Comparison of ENCODE assay signal across 32 cellular contexts in genomic region chrX:130351567-130351966, GRCh38. TPM values are rescaled to one million over a fixed set of nuclear protein-coding genes. Genes with fewer than 3 reads are reported as not detected.
DNase-seq lines count a peak whose midpoint lies in the region; ATAC-seq, FAIRE-seq and TF ChIP-seq lines count a peak whose summit lies in the region.
"Had no signal": no experiment of that assay in that cellular context is flagged by ENCODE, and none has a peak within 500 bp of the region (broad histone marks: within the 10 kb centered on the region; RNA-seq: fewer than 3 reads in every experiment).

No MANE protein-coding gene starts in this region.

- POLR2A ChIA-PET in A549 (lab: Yijun Ruan, JAX), result no interaction called here

- H3K27me3 ChIP-seq in MM.1S (replicated peaks; ENCODE audit: insufficient read depth, low read length), result no peaks in the 10 kb centered on the region
- H3K27me3 ChIP-seq in astrocyte (ENCODE audit: insufficient read depth, low read length), result no peaks in the 10 kb centered on the region
- H3K27me3 ChIP-seq: BE2C had no signal

- H4K20me1 ChIP-seq in MM.1S (ENCODE audit: insufficient read depth, low read length) (no peaks in the 10 kb centered on the region), astrocyte (ENCODE audit: insufficient read depth, low read length) (no peaks in the 10 kb centered on the region)
- H4K20me1 ChIP-seq: BLaER1 had no signal

- peak; percentile 56 for FAIRE-seq in A549 (lab: Jason Lieb, UNC)
- FAIRE-seq in astrocyte (lab: Jason Lieb, UNC), result peak; percentile 90
- FAIRE-seq in islet of Langerhans (lab: Jason Lieb, UNC), result peak; percentile 79
- FAIRE-seq: GM12878, GM12892 had no signal

- no peak overlapping the region for H3K9ac ChIP-seq in MM.1S (ENCODE audit: low read length)
- H3K9ac ChIP-seq in astrocyte (ENCODE audit: low read length), result no peak overlapping the region
- H3K9ac ChIP-seq: BLaER1 had no signal

- no peaks in the 10 kb centered on the region for H3K9me2 ChIP-seq in MM.1S (replicated peaks; ENCODE audit: insufficient read depth, low read length)

- CTCF ChIA-PET in A549 (lab: Yijun Ruan, JAX), result no interaction called here

- no peak for TF ChIP-seq EP300 in A549 (IDR thresholded peaks at IDR 0.05)

- no peak for DNase-seq in A549 (ENCODE audit: low read depth in 1 of 2, low spot score in 1 of 2)
- DNase-seq in MM.1S, result peak; percentile 33
- DNase-seq in astrocyte (ENCODE audit: low read depth), result no peak
- no peak for DNase-seq in stimulated activated CD4-positive, alpha-beta T cell treated with anti-CD3 and anti-CD28 coated beads, Interleukin-12 subunit alpha, Interleukin-12 subunit beta, amount 100 ng/mL, for 4 hours
- DNase-seq in nephron progenitor cell, result no peak
- no peak for DNase-seq in stimulated activated naive CD8-positive, alpha-beta T cell treated with anti-CD3 and anti-CD28 coated beads, Interleukin-15, Interleukin-2, amounts not matched to agents 100 U/mL and 50 U/mL, for 24 hours
- no peak for DNase-seq in NCI-H2227 treated with DMSO at 0.1 percent for 48 hours (lab: John Stamatoyannopoulos, UW)
- DNase-seq: ACHN; BE2C; C1 segment of cervical spinal cord; CD4-positive, alpha-beta memory T cell; CD4-positive, CD25-positive, alpha-beta regulatory T cell; CD8-positive, alpha-beta memory T cell; COR-L47; DMS 273 treated with DMSO at 0.1 percent for 48 hours; DMS153; DMS53; DMS79; DND-41; EL; GDM1 had no signal

- H3K4me3 ChIP-seq in A549, result no peak overlapping the region
- H3K4me3 ChIP-seq in MM.1S (ENCODE audit: low read length), result no peak overlapping the region
- no peak overlapping the region for H3K4me3 ChIP-seq in astrocyte (ENCODE audit: insufficient read depth, low read depth, low read length)
- H3K4me3 ChIP-seq: BLaER1, GM12878 had no signal

- H3K79me2 ChIP-seq in MM.1S (ENCODE audit: low read length), result no peaks in the 10 kb centered on the region
- H3K79me2 ChIP-seq in astrocyte (ENCODE audit: insufficient read depth, low read length), result no peaks in the 10 kb centered on the region

- no peak overlapping the region for H3K4me2 ChIP-seq in A549
- H3K4me2 ChIP-seq in MM.1S (ENCODE audit: low read depth, low read length), result peak overlapping the region; percentile 35; the same call in 1 of the 2 replicates
- no peak overlapping the region for H3K4me2 ChIP-seq in astrocyte (ENCODE audit: low read length)
- H3K4me2 ChIP-seq: BLaER1 had no signal

- no peak for TF ChIP-seq CTCF in A549 (IDR thresholded peaks at IDR 0.05)
- TF ChIP-seq CTCF in MM.1S (IDR thresholded peaks at IDR 0.05; ENCODE audit: low read length), result no peak
- no peak for TF ChIP-seq CTCF in astrocyte (IDR thresholded peaks at IDR 0.05; ENCODE audit: insufficient read depth, low read depth, low read length)
- no peak for TF ChIP-seq CTCF in nephron progenitor cell (IDR thresholded peaks at IDR 0.05)

- H3F3A ChIP-seq in MM.1S (ENCODE audit: insufficient read depth, low read length), result no peaks in the 10 kb centered on the region

- H3K9me3 Mint-ChIP-seq in astrocyte (ENCODE audit: unreplicated experiment) (no peaks in the 10 kb centered on the region), nephron progenitor cell (peaks cover 12% of the 10 kb centered on the region)
- H3K9me3 Mint-ChIP-seq: CD4-positive, alpha-beta memory T cell; CD4-positive, CD25-positive, alpha-beta regulatory T cell; CD8-positive, alpha-beta memory T cell had no signal

- no peak for TF ChIP-seq RAD21 in A549 (conservative IDR thresholded peaks at IDR 0.05 in 1 of 2, IDR thresholded peaks at IDR 0.05 in 1 of 2)

- no peaks in the 10 kb centered on the region for H3K4me1 ChIP-seq in A549
- peaks cover 10% of the 10 kb centered on the region; the same call in 1 of the 2 replicates for H3K4me1 ChIP-seq in MM.1S (ENCODE audit: low read length)
- no peaks in the 10 kb centered on the region for H3K4me1 ChIP-seq in astrocyte (ENCODE audit: insufficient read depth, low read length)
- H3K4me1 ChIP-seq: BE2C, BLaER1 had no signal

- H3K36me3 ChIP-seq in MM.1S (replicated peaks; ENCODE audit: insufficient read depth, low read length) (0 out of 2 replicates have a peak, but pooled peaks cover 3% of the 10 kb centered on the region), astrocyte (ENCODE audit: insufficient read depth, low read length) (peaks cover 3% of the 10 kb centered on the region)
- H3K36me3 ChIP-seq: BE2C had no signal

- H3K27ac ChIP-seq in A549, result no peak overlapping the region
- H3K27ac ChIP-seq in MM.1S (ENCODE audit: low read length), result no peak overlapping the region
- H3K27ac ChIP-seq in astrocyte (ENCODE audit: low read depth, low read length), result no peak overlapping the region
- H3K27ac ChIP-seq: 22Rv1, BLaER1 had no signal

- H3K4me3 Mint-ChIP-seq in astrocyte (ENCODE audit: unreplicated experiment) (no peak overlapping the region), nephron progenitor cell (no peak overlapping the region)
- H3K4me3 Mint-ChIP-seq: CD14-positive monocyte; CD4-positive, alpha-beta memory T cell; CD4-positive, CD25-positive, alpha-beta regulatory T cell; CD8-positive, alpha-beta memory T cell had no signal

- H3K27me3 Mint-ChIP-seq in astrocyte (ENCODE audit: low read depth, unreplicated experiment), result no peaks in the 10 kb centered on the region
- peaks cover 3% of the 10 kb centered on the region for H3K27me3 Mint-ChIP-seq in nephron progenitor cell (ENCODE audit: low read depth, poor library complexity)
- H3K27me3 Mint-ChIP-seq: CD4-positive, alpha-beta memory T cell; CD4-positive, CD25-positive, alpha-beta regulatory T cell had no signal

- no peak for TF ChIP-seq POLR2A in A549 (IDR thresholded peaks at IDR 0.05; ENCODE audit: low read length)

- H2AFZ ChIP-seq in MM.1S (ENCODE audit: low read length) (no peak overlapping the region), astrocyte (ENCODE audit: low read depth, low read length) (no peak overlapping the region)

- no peak for ATAC-seq in A549
- no peak for ATAC-seq in stimulated activated naive CD8-positive, alpha-beta T cell treated with anti-CD3 and anti-CD28 coated beads, Interleukin-15, Interleukin-2, amounts not matched to agents 100 U/mL and 50 U/mL, for 24 hours
- ATAC-seq: GM12878 had no signal

- no peaks in the 10 kb centered on the region for H3K4me1 Mint-ChIP-seq in astrocyte (ENCODE audit: low read depth, unreplicated experiment)
- H3K4me1 Mint-ChIP-seq in nephron progenitor cell, result no peaks in the 10 kb centered on the region
- H3K4me1 Mint-ChIP-seq: CD14-positive monocyte; CD4-positive, CD25-positive, alpha-beta regulatory T cell; CD8-positive, alpha-beta memory T cell had no signal

- H3K27ac Mint-ChIP-seq in astrocyte (ENCODE audit: unreplicated experiment) (no peak overlapping the region), nephron progenitor cell (no peak overlapping the region)
- H3K27ac Mint-ChIP-seq: CD14-positive monocyte; CD4-positive, alpha-beta memory T cell; CD8-positive, alpha-beta memory T cell had no signal

- no peaks in the 10 kb centered on the region for H3K36me3 Mint-ChIP-seq in astrocyte (ENCODE audit: low read depth, unreplicated experiment)
- peaks cover 63% of the 10 kb centered on the region for H3K36me3 Mint-ChIP-seq in nephron progenitor cell (ENCODE audit: low read depth)

- 90% methylated on average over 3 of the region's 3 CpGs for WGBS in A549 (ENCODE audit: missing lambda C conversion rate)

- H3K9me3 ChIP-seq in A549 (no peaks in the 10 kb centered on the region), MM.1S (replicated peaks; ENCODE audit: insufficient read depth, low read length) (no peaks in the 10 kb centered on the region), astrocyte (ENCODE audit: insufficient read depth, low read depth, low read length) (no peaks in the 10 kb centered on the region)
- H3K9me3 ChIP-seq: BE2C, BLaER1 had no signal

TF ChIP-seq in A549, 52 proteins besides CTCF, POLR2A, EP300 and RAD21 (continues in another document):
- TF ChIP-seq FOXS1 (CRISPR knock-in tag; IDR thresholded peaks at IDR 0.05) (no peak), RNF2 (IDR thresholded peaks at IDR 0.05; ENCODE audit: borderline replicate concordance, low read depth) (no peak), NPAS2 (CRISPR knock-in tag; IDR thresholded peaks at IDR 0.05; ENCODE audit: borderline replicate concordance) (no peak), USF2 (IDR thresholded peaks at IDR 0.05) (no peak), RFX5 (IDR thresholded peaks at IDR 0.05) (no peak), PHF8 (IDR thresholded peaks at IDR 0.05; ENCODE audit: borderline replicate concordance, low read depth) (no peak), FOSB (CRISPR knock-in tag; IDR thresholded peaks at IDR 0.05) (no peak), CBX8 (IDR thresholded peaks at IDR 0.05) (no peak), JUN (IDR thresholded peaks at IDR 0.05) (no peak), TP53 (CRISPR knock-in tag; IDR thresholded peaks at IDR 0.05) (no peak), NR3C1 (IDR thresholded peaks at IDR 0.05) (no peak), CBX2 (IDR thresholded peaks at IDR 0.05; ENCODE audit: borderline replicate concordance, low read depth) (no peak)

RNA-seq across cellular contexts. Expression of gene SLC25A14, which starts 11.8 kb away (rescaled TPM):
- polyA plus RNA-seq in A549 (2011; rRNA removed) (28.8 and 34.8 TPM in 2 replicates), A549 (2017; fragmentation: RNase III; extraction: RNeasy Plus Mini Kit Qiagen cat#74134 plus additional on column Dnase treatment) (21.0 to 23.0 TPM (median 22.2 TPM) in 3 replicates)
- 9.5 and 9.6 TPM in 2 replicates for polyA plus RNA-seq in A549 (2012; cell fraction: cytosol; rRNA removed)
- polyA plus RNA-seq in A549 (2012; cell fraction: nucleus; rRNA removed), result 9.0 and 15.6 TPM in 2 replicates
- 8.3 and 11.9 TPM in 2 replicates for polyA minus RNA-seq in A549 (2011; rRNA and poly(A)+ RNA removed)
- total RNA-seq in astrocyte, result 16.0 and 17.4 TPM in 2 replicates

RNA-seq across cellular contexts. Expression of gene GPR119, which starts 33.9 kb away (rescaled TPM):
- polyA plus RNA-seq in A549 (2011; rRNA removed) (not detected in 2 replicates), A549 (2017; fragmentation: RNase III; extraction: RNeasy Plus Mini Kit Qiagen cat#74134 plus additional on column Dnase treatment) (not detected in 3 replicates)
- not detected in 2 replicates for polyA plus RNA-seq in A549 (2012; cell fraction: cytosol; rRNA removed)
- polyA plus RNA-seq in A549 (2012; cell fraction: nucleus; rRNA removed), result not detected in 2 replicates
- polyA minus RNA-seq in A549 (2011; rRNA and poly(A)+ RNA removed), result not detected in 2 replicates
- total RNA-seq in astrocyte, result not detected in 2 replicates
- total RNA-seq: A172; A673; CD4-positive, alpha-beta memory T cell; CD4-positive, CD25-positive, alpha-beta regulatory T cell; CD8-positive, alpha-beta memory T cell; Daoy; G401; GM12878 had no signal
- polyA plus RNA-seq: AG04450; CD14-positive monocyte; CD4-positive, alpha-beta memory T cell; CD4-positive, CD25-positive, alpha-beta regulatory T cell; CD8-positive, alpha-beta memory T cell; GM12878 had no signal

RNA-seq across cellular contexts. Expression of gene RBMX2, which starts 50.2 kb away (rescaled TPM):
- 27.2 and 34.5 TPM in 2 replicates for polyA plus RNA-seq in A549 (2011; rRNA removed)
- 11.6 and 12.7 TPM in 2 replicates for polyA plus RNA-seq in A549 (2012; cell fraction: cytosol; rRNA removed)
- 4.3 and 8.1 TPM in 2 replicates for polyA plus RNA-seq in A549 (2012; cell fraction: nucleus; rRNA removed)
- 31.0 to 31.5 TPM (median 31.1 TPM) in 3 replicates for polyA plus RNA-seq in A549 (2017; fragmentation: RNase III; extraction: RNeasy Plus Mini Kit Qiagen cat#74134 plus additional on column Dnase treatment)
- polyA minus RNA-seq in A549 (2011; rRNA and poly(A)+ RNA removed), result 5.9 and 8.2 TPM in 2 replicates
- total RNA-seq in astrocyte, result 19.7 TPM in 2 replicates
